In genomic region chr9:94946256-94946655, GRCh38 we compare ENCODE assay signal across 16 cellular contexts.
A peak's percentile ranks its signal among the peaks of the same experiment; 100 is the strongest.
DNase-seq lines count a peak whose midpoint lies in the region; TF ChIP-seq lines count a peak whose summit lies in the region.
"Had no signal": no experiment of that assay in that cellular context is flagged by ENCODE, and none has a peak within 500 bp of the region (broad histone marks: within the 10 kb centered on the region; RNA-seq: fewer than 3 reads in every experiment).

No MANE protein-coding gene starts in this region.

- H3K4me3 ChIP-seq in thyroid gland (replicated peaks in 1 of 3), result no peak overlapping the region
- H3K4me3 ChIP-seq: adrenal gland, SJSA1 had no signal

- peaks cover 18 to 32% of the 10 kb centered on the region in 2 donors for H3K4me1 ChIP-seq in thyroid gland

- no peaks in the 10 kb centered on the region for H3K27me3 ChIP-seq in layer of hippocampus (ENCODE audit: control insufficient read depth, insufficient read depth, low read length)
- no peaks in the 10 kb centered on the region for H3K27me3 ChIP-seq in thyroid gland
- H3K27me3 ChIP-seq: adrenal gland, SJSA1 had no signal

- 88 to 92% methylated on average over 3 of the region's 3 CpGs for WGBS in thyroid gland, 2 donors

- DNase-seq in DMS53 (lab: John Stamatoyannopoulos, UW) (peak; percentile 10), DMS53 treated with DMSO at 0.1 percent for 48 hours (lab: John Stamatoyannopoulos, UW; ENCODE audit: unreplicated experiment) (no peak), caudate nucleus (lab: John Stamatoyannopoulos, UW) (peak in 1 of 61 donors; percentile 77), thyroid gland (no peak), NCI-H2227 (lab: John Stamatoyannopoulos, UW; ENCODE audit: unreplicated experiment) (no peak), NCI-H1694 treated with DMSO at 0.1 percent for 48 hours (lab: John Stamatoyannopoulos, UW) (no peak), NCI-H446 treated with DMSO at 0.1 percent for 48 hours (lab: John Stamatoyannopoulos, UW) (no peak)
- DNase-seq: activated CD4-positive, alpha-beta T cell treated with anti-CD3 and anti-CD28 coated beads, Interleukin-2, amount 50 U/mL, for 48 hours; CD8-positive, alpha-beta T cell; mesendoderm; NCI-H187 treated with DMSO at 0.1 percent for 48 hours; NK-92 treated with Interleukin-12 subunit alpha and Interleukin-12 subunit beta, amount 100 ng/mL, for 24 hours had no signal

- no peaks in the 10 kb centered on the region for H3K9me3 ChIP-seq in thyroid gland
- H3K9me3 ChIP-seq: adrenal gland, SJSA1 had no signal

- TF ChIP-seq POLR2A in thyroid gland (IDR thresholded peaks at IDR 0.05), result no peak

- TF ChIP-seq CTCF in thyroid gland (IDR thresholded peaks at IDR 0.05), result no peak

- H3K36me3 ChIP-seq in thyroid gland, result no peaks in the 10 kb centered on the region
- H3K36me3 ChIP-seq: adrenal gland had no signal

- H3K27ac ChIP-seq in caudate nucleus (ENCODE audit: low read depth, low read length), result peak overlapping the region; percentile 9
- peak overlapping the region; percentile 40 for H3K27ac ChIP-seq in layer of hippocampus (ENCODE audit: low read depth, low read length)
- H3K27ac ChIP-seq in thyroid gland, result peak overlapping the region; percentile 5 to 52 (median 19)
- H3K27ac ChIP-seq: 22Rv1 had no signal

- intact Hi-C loops in thyroid gland (cut with DNase I), result no loop called here
